ENCODE assay signal across 10 cellular contexts in the genomic region with DNA sequence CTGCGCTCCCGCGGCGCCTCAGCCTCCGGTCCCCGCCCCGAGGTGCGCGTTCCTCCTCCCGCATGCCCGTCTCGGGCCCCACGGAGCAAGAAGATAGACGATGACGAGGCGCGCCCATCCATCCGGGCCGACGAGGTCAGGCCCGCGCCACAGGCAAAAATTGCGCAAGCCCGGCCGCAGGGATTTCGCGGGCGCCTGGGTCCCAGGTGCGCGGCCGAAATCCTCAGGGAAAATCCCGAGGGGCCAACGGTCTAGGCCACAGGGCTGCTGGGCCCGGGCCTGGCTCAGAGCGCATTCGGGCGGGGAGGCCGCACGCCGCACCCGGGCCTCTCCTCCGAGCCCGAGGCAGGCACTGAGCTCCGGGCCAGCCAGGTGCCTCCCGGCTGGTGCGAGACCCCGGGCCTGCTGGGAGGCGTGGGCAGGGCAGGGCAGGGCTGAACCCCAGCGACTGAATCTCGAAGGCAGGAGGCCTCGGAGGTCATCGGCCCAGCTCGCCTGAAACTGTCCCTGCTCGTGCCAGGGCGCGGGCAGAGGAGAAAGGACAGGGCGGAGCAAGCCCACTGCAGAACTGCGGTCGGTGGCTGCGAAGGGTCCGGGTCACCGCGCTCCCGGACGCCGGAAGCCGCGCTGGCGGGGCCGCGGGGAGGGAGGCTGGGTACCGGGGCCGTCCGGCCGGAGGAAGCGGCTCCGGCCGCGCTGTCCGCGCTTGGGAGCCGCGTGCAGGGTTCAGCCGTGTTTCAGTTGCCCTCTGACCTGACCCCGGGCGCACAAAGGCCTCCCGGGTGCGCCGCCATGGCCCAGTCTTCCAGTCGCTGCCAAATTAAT.
DNase-seq lines count a peak whose midpoint lies in the region; ATAC-seq and TF ChIP-seq lines count a peak whose summit lies in the region.
"Had no signal": no experiment of that assay in that cellular context is flagged by ENCODE, and none has a peak within 500 bp of the region (broad histone marks: within the 10 kb centered on the region; RNA-seq: fewer than 3 reads in every experiment).

No MANE protein-coding gene starts in this region.

- H3K36me3 Mint-ChIP-seq in progenitor cell of endocrine pancreas (ENCODE audit: insufficient read depth) = peaks cover 15% of the 10 kb centered on the region

- H3K9me3 Mint-ChIP-seq in stimulated activated naive CD8-positive, alpha-beta T cell treated with anti-CD3 and anti-CD28 coated beads, Interleukin-15, amount 100 ng/mL, for 72 hours = peaks cover 19 to 23% of the 10 kb centered on the region in 2 donors
- H3K9me3 Mint-ChIP-seq in progenitor cell of endocrine pancreas (ENCODE audit: low read depth) = peaks cover 22% of the 10 kb centered on the region

- H3K4me3 ChIP-seq in ascending aorta (peak overlapping the region; percentile 3 to 10), left lung (no peak overlapping the region)

- peaks cover 23% of the 10 kb centered on the region for H3K4me1 Mint-ChIP-seq in stimulated activated naive CD8-positive, alpha-beta T cell treated with anti-CD3 and anti-CD28 coated beads, Interleukin-15, amount 100 ng/mL, for 72 hours
- no peaks in the 10 kb centered on the region for H3K4me1 Mint-ChIP-seq in progenitor cell of endocrine pancreas (ENCODE audit: low read depth)

- no peaks in the 10 kb centered on the region for H3K4me1 ChIP-seq in ascending aorta
- H3K4me1 ChIP-seq in left lung = peaks cover 9 to 15% of the 10 kb centered on the region in 2 donors

- H3K27ac Mint-ChIP-seq in stimulated activated naive CD8-positive, alpha-beta T cell treated with anti-CD3 and anti-CD28 coated beads, Interleukin-15, amount 100 ng/mL, for 72 hours = peak overlapping the region in 1 of 2 donors; percentile 76
- H3K27ac Mint-ChIP-seq in progenitor cell of endocrine pancreas = no peak overlapping the region
- H3K27ac Mint-ChIP-seq: nephron progenitor cell had no signal

- intact Hi-C loops in ascending aorta (cut with DNase I) (no loop called here), left lung (cut with DNase I) (no loop called here)

- H3K4me3 Mint-ChIP-seq in stimulated activated naive CD8-positive, alpha-beta T cell treated with anti-CD3 and anti-CD28 coated beads, Interleukin-15, amount 100 ng/mL, for 72 hours = peak overlapping the region; percentile 54 to 65
- H3K4me3 Mint-ChIP-seq in progenitor cell of endocrine pancreas (ENCODE audit: low read depth) = no peak overlapping the region
- H3K4me3 Mint-ChIP-seq: nephron progenitor cell had no signal

- H3K9me3 ChIP-seq in ascending aorta (peaks cover 9 to 10% of the 10 kb centered on the region in 2 donors), left lung (peaks cover 0 to 26% of the 10 kb centered on the region in 2 donors)

- DNase-seq in activated CD8-positive, alpha-beta memory T cell treated with anti-CD3 and anti-CD28 coated beads for 24 hours = peak; percentile 59
- DNase-seq in activated CD8-positive, alpha-beta memory T cell treated with anti-CD3 and anti-CD28 coated beads, Interleukin-2, amount 50 U/mL, for 48 hours = no peak
- DNase-seq in ascending aorta (ENCODE audit: low spot score in 2 of 2) (no peak), left lung (peak in 1 of 2 donors; percentile 73), NCI-H146 (lab: John Stamatoyannopoulos, UW) (no peak), progenitor cell of endocrine pancreas (ENCODE audit: low spot score, unreplicated experiment) (no peak)
- DNase-seq in stimulated activated naive CD8-positive, alpha-beta T cell treated with anti-CD3 and anti-CD28 coated beads, Interleukin-15, amount 100 ng/mL, for 72 hours = no peak
- DNase-seq: nephron progenitor cell; stimulated activated CD4-positive, alpha-beta T cell treated with anti-CD3 and anti-CD28 coated beads, Interleukin-4, amount 100 ng/mL, for 4 hours had no signal

- H3K27ac ChIP-seq in ascending aorta (no peak overlapping the region), left lung (no peak overlapping the region)

- H3K27me3 Mint-ChIP-seq in stimulated activated naive CD8-positive, alpha-beta T cell treated with anti-CD3 and anti-CD28 coated beads, Interleukin-15, amount 100 ng/mL, for 72 hours = peaks cover 89% of the 10 kb centered on the region
- H3K27me3 Mint-ChIP-seq in progenitor cell of endocrine pancreas = peaks cover 16% of the 10 kb centered on the region

- TF ChIP-seq CTCF in ascending aorta (IDR thresholded peaks at IDR 0.05) (no peak), left lung (IDR thresholded peaks at IDR 0.05) (no peak), progenitor cell of endocrine pancreas (IDR thresholded peaks at IDR 0.05; ENCODE audit: unreplicated experiment) (no peak)

- H3K27me3 ChIP-seq in ascending aorta (no peaks in the 10 kb centered on the region), left lung (peaks cover 74 to 88% of the 10 kb centered on the region in 2 donors)

- peak; percentile 27 for ATAC-seq in left lung
- peak; percentile 60 for ATAC-seq in stimulated activated naive CD8-positive, alpha-beta T cell treated with anti-CD3 and anti-CD28 coated beads, Interleukin-15, amount 100 ng/mL, for 72 hours
- ATAC-seq in GM21737 (IDR thresholded peaks at IDR 0.05; ENCODE audit: unreplicated experiment) = no peak

- H3K36me3 ChIP-seq in ascending aorta = no peaks in the 10 kb centered on the region
- no peaks in the 10 kb centered on the region for H3K36me3 ChIP-seq in left lung

Comparison
In these comparisons a context has a peak if more than half of its experiments do, and no peak if none do; other contexts are left out.
1. H3K4me3 ChIP-seq: peak in ascending aorta (2 of 2); none in left lung (0 of 2).